21 cellular contexts compared by ENCODE assay signal in the genomic region with DNA sequence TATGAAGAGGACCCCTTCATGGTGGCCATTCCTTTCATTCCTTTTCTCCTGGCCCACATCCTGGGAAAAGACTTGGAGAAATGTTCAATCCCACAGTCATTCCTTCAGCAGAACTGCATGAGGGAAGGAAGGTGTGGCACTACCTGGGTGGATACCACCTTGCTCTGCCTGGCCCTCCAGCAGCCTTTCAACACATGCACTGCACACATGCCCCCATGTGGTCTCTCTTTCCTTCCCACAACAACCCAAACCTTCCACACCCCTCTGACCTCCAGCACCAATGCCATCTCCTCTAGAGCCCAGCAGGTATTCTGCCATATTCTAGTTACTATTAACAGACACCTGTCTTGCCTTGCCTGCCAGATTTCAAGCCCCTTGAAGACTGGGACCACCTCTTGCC. TPM values are rescaled to one million over a fixed set of nuclear protein-coding genes. Genes with fewer than 3 reads are reported as not detected.
DNase-seq lines count a peak whose midpoint lies in the region; ATAC-seq, FAIRE-seq and TF ChIP-seq lines count a peak whose summit lies in the region.
"Had no signal": no experiment of that assay in that cellular context is flagged by ENCODE, and none has a peak within 500 bp of the region (broad histone marks: within the 10 kb centered on the region; RNA-seq: fewer than 3 reads in every experiment).

No MANE protein-coding gene starts in this region.

- H3K36me3 Mint-ChIP-seq in activated CD4-positive, alpha-beta T cell treated with anti-CD3 and anti-CD28 coated beads for 36 hours (ENCODE audit: low read depth): peaks cover 27% of the 10 kb centered on the region
- H3K36me3 Mint-ChIP-seq in MCF 10A (ENCODE audit: insufficient read depth, unreplicated experiment): peaks cover 47% of the 10 kb centered on the region
- peaks cover 10 to 52% (median 31%) of the 10 kb centered on the region in 5 donors for H3K36me3 Mint-ChIP-seq in naive thymus-derived CD4-positive, alpha-beta T cell

- no peak overlapping the region for H3K4me2 ChIP-seq in mammary epithelial cell (ENCODE audit: insufficient read depth, low read depth, low read length)
- H3K4me2 ChIP-seq: KMS-11 had no signal

- H3K4me3 ChIP-seq in mammary epithelial cell (replicated peaks in 1 of 3; ENCODE audit: insufficient read depth in 1 of 3, low read depth in 2 of 3, low read length in 3 of 3): no peak overlapping the region
- H3K4me3 ChIP-seq in Panc1 (ENCODE audit: low read depth in 2 of 2, low read length in 2 of 2): no peak overlapping the region
- H3K4me3 ChIP-seq in naive thymus-derived CD4-positive, alpha-beta T cell (ENCODE audit: low read length): no peak overlapping the region

- CTCF ChIA-PET in activated CD4-positive, alpha-beta T cell treated with anti-CD3 and anti-CD28 coated beads for 36 hours (lab: Charles Lee): no interaction called here
- CTCF ChIA-PET in MCF 10A (lab: Yijun Ruan, JAX): interaction anchor here (0.6 to 0.8 kb wide), 2 partner anchors 377 to 698 kb away, joined by 3 to 4 read pairs; no protein-coding TSS in a partner anchor
- CTCF ChIA-PET in mammary epithelial cell (lab: Charles Lee; ENCODE audit: low non-redundant PET): no interaction called here
- CTCF ChIA-PET in Panc1 (lab: Charles Lee): no interaction called here
- CTCF ChIA-PET in naive thymus-derived CD4-positive, alpha-beta T cell (lab: Charles Lee): no interaction called here

- TF ChIP-seq CTCF in MCF 10A (IDR thresholded peaks at IDR 0.05; ENCODE audit: unreplicated experiment): no peak
- no peak for TF ChIP-seq CTCF in mammary epithelial cell (conservative IDR thresholded peaks at IDR 0.05 in 1 of 2, IDR thresholded peaks at IDR 0.05 in 1 of 2; ENCODE audit: extremely low read depth in 1 of 2, insufficient read depth in 1 of 2, low read depth in 1 of 2, low read length in 2 of 2)
- no peak for TF ChIP-seq CTCF in Panc1 (IDR thresholded peaks at IDR 0.05)
- TF ChIP-seq CTCF in D721Med (IDR thresholded peaks at IDR 0.05; ENCODE audit: insufficient read depth, missing control alignments): no peak

- in situ Hi-C loops in mammary epithelial cell (cut with MboI; ENCODE audit: low sequenced_read_pairs in 2 of 2) (no loop called here), Panc1 (cut with HindIII; ENCODE audit: low pct_unique_long_range_greater_than_20kb, low sequenced_read_pairs) (no loop called here)

- H4K20me1 ChIP-seq in mammary epithelial cell (ENCODE audit: insufficient read depth, low read length): no peaks in the 10 kb centered on the region

- no peaks in the 10 kb centered on the region for H3K4me1 Mint-ChIP-seq in activated CD4-positive, alpha-beta T cell treated with anti-CD3 and anti-CD28 coated beads for 36 hours
- H3K4me1 Mint-ChIP-seq in MCF 10A (ENCODE audit: insufficient read depth, unreplicated experiment): no peaks in the 10 kb centered on the region
- H3K4me1 Mint-ChIP-seq in naive thymus-derived CD4-positive, alpha-beta T cell: peaks cover 0 to 13% (median 5%) of the 10 kb centered on the region in 7 donors

- no peaks in the 10 kb centered on the region for H3K27me3 Mint-ChIP-seq in activated CD4-positive, alpha-beta T cell treated with anti-CD3 and anti-CD28 coated beads for 36 hours
- no peaks in the 10 kb centered on the region for H3K27me3 Mint-ChIP-seq in MCF 10A (ENCODE audit: insufficient read depth, unreplicated experiment)
- no peaks in the 10 kb centered on the region for H3K27me3 Mint-ChIP-seq in naive thymus-derived CD4-positive, alpha-beta T cell

- H3K4me3 Mint-ChIP-seq in activated CD4-positive, alpha-beta T cell treated with anti-CD3 and anti-CD28 coated beads for 36 hours: no peak overlapping the region
- H3K4me3 Mint-ChIP-seq in MCF 10A (ENCODE audit: unreplicated experiment): no peak overlapping the region
- H3K4me3 Mint-ChIP-seq in naive thymus-derived CD4-positive, alpha-beta T cell: no peak overlapping the region

- H3K4me1 ChIP-seq in mammary epithelial cell (ENCODE audit: insufficient read depth, low read length) (no peaks in the 10 kb centered on the region), Panc1 (ENCODE audit: control insufficient read depth, insufficient read depth, low read length) (0 out of 2 replicates have a peak, but pooled peaks cover 3% of the 10 kb centered on the region)
- H3K4me1 ChIP-seq in naive thymus-derived CD4-positive, alpha-beta T cell (ENCODE audit: control insufficient read depth in 2 of 2, insufficient read depth in 2 of 2, low read length in 2 of 2): no peaks in the 10 kb centered on the region

- FAIRE-seq in D721Med (lab: Jason Lieb, UNC): no peak

- no TSS peak for BruUV-seq in MCF 10A (replicated peaks; lab: Mats Ljungman, UMichigan)
- no TSS peak for BruUV-seq in mammary epithelial cell (replicated peaks; lab: Mats Ljungman, UMichigan)
- BruUV-seq in Panc1 (replicated peaks; lab: Mats Ljungman, UMichigan): no TSS peak

- H3K27ac ChIP-seq in mammary epithelial cell (ENCODE audit: insufficient read depth, low read depth, low read length): no peak overlapping the region
- no peak overlapping the region for H3K27ac ChIP-seq in Panc1 (ENCODE audit: low read length)
- H3K27ac ChIP-seq in naive thymus-derived CD4-positive, alpha-beta T cell (ENCODE audit: low read depth, low read length): no peak overlapping the region
- H3K27ac ChIP-seq: 22Rv1, C4-2B, KMS-11, RWPE1 had no signal

- POLR2A ChIA-PET in activated CD4-positive, alpha-beta T cell treated with anti-CD3 and anti-CD28 coated beads for 36 hours (lab: Charles Lee): no interaction called here
- POLR2A ChIA-PET in MCF 10A (lab: Yijun Ruan, JAX): no interaction called here
- POLR2A ChIA-PET in Panc1 (lab: Charles Lee): no interaction called here
- POLR2A ChIA-PET in naive thymus-derived CD4-positive, alpha-beta T cell (lab: Charles Lee): no interaction called here

- ATAC-seq in activated CD4-positive, alpha-beta T cell treated with anti-CD3 and anti-CD28 coated beads for 36 hours: no peak
- peak; percentile 64 for ATAC-seq in Panc1
- ATAC-seq in naive thymus-derived CD4-positive, alpha-beta T cell: no peak
- ATAC-seq: PC-3 had no signal

- intact Hi-C loops in activated CD4-positive, alpha-beta T cell treated with anti-CD3 and anti-CD28 coated beads for 36 hours (cut with DNase I, micrococcal nuclease): no loop called here
- intact Hi-C loops in MCF 10A (cut with micrococcal nuclease) (no loop called here), mammary epithelial cell (cut with micrococcal nuclease) (loop anchor here (10.0 kb wide), 1 partner anchor 740 kb away; no protein-coding TSS in a partner anchor), Panc1 (cut with micrococcal nuclease; ENCODE audit: unreplicated experiment) (no loop called here)
- intact Hi-C loops in naive thymus-derived CD4-positive, alpha-beta T cell (cut with micrococcal nuclease): no loop called here

- H2AFZ ChIP-seq in mammary epithelial cell (ENCODE audit: low read depth, low read length): no peak overlapping the region

- H3K9ac ChIP-seq in mammary epithelial cell (ENCODE audit: insufficient read depth, low read length): no peak overlapping the region
- H3K9ac ChIP-seq: KMS-11 had no signal

- H3K79me2 ChIP-seq in mammary epithelial cell (ENCODE audit: insufficient read depth, low read length): no peaks in the 10 kb centered on the region

- peak overlapping the region; percentile 7 for H3K27ac Mint-ChIP-seq in activated CD4-positive, alpha-beta T cell treated with anti-CD3 and anti-CD28 coated beads for 36 hours
- peak overlapping the region; percentile 5 for H3K27ac Mint-ChIP-seq in MCF 10A (ENCODE audit: low read depth, unreplicated experiment)
- H3K27ac Mint-ChIP-seq in naive thymus-derived CD4-positive, alpha-beta T cell: peak overlapping the region in 8 of 9 donors; percentile 2 to 91 (median 46)

- no peaks in the 10 kb centered on the region for H3K9me3 Mint-ChIP-seq in activated CD4-positive, alpha-beta T cell treated with anti-CD3 and anti-CD28 coated beads for 36 hours (ENCODE audit: low read depth)
- H3K9me3 Mint-ChIP-seq in MCF 10A (ENCODE audit: unreplicated experiment): no peaks in the 10 kb centered on the region
- no peaks in the 10 kb centered on the region for H3K9me3 Mint-ChIP-seq in naive thymus-derived CD4-positive, alpha-beta T cell

- H3K36me3 ChIP-seq in mammary epithelial cell (ENCODE audit: insufficient read depth, low read length) (peaks cover 8% of the 10 kb centered on the region), Panc1 (ENCODE audit: control insufficient read depth, insufficient read depth, low read length) (peaks cover 43% of the 10 kb centered on the region)
- peaks cover 0 to 94% (median 30%) of the 10 kb centered on the region in 3 experiments for H3K36me3 ChIP-seq in naive thymus-derived CD4-positive, alpha-beta T cell (ENCODE audit: control insufficient read depth in 2 of 3, insufficient read depth in 3 of 3, low read length in 3 of 3)

- H3K27me3 ChIP-seq in mammary epithelial cell (ENCODE audit: insufficient read depth, low read length) (no peaks in the 10 kb centered on the region), Panc1 (ENCODE audit: control insufficient read depth, insufficient read depth, low read length) (no peaks in the 10 kb centered on the region)
- no peaks in the 10 kb centered on the region for H3K27me3 ChIP-seq in naive thymus-derived CD4-positive, alpha-beta T cell (ENCODE audit: control insufficient read depth in 2 of 2, insufficient read depth in 2 of 2, low read length in 2 of 2)

- H3K9me3 ChIP-seq in mammary epithelial cell (replicated peaks; ENCODE audit: insufficient read depth, low read length) (no peaks in the 10 kb centered on the region), Panc1 (ENCODE audit: control insufficient read depth, insufficient read depth, low read depth, low read length) (no peaks in the 10 kb centered on the region)
- H3K9me3 ChIP-seq in naive thymus-derived CD4-positive, alpha-beta T cell (ENCODE audit: control insufficient read depth in 2 of 3, low read length in 3 of 3): no peaks in the 10 kb centered on the region
- H3K9me3 ChIP-seq: Caco-2 had no signal

- no peak for DNase-seq in activated CD4-positive, alpha-beta T cell treated with anti-CD3 and anti-CD28 coated beads for 36 hours
- DNase-seq in activated CD4-positive, alpha-beta T cell treated with anti-CD3 and anti-CD28 coated beads, Interleukin-2, amount 50 U/mL, for 1 hour: no peak
- no peak for DNase-seq in MCF 10A (ENCODE audit: unreplicated experiment)
- DNase-seq in mammary epithelial cell: no peak
- DNase-seq in Panc1 (ENCODE audit: low read depth, low spot score): no peak
- no peak for DNase-seq in naive thymus-derived CD4-positive, alpha-beta T cell
- no peak for DNase-seq in D721Med (ENCODE audit: insufficient read length, low spot score)
- no peak for DNase-seq in T-helper 1 cell
- DNase-seq: AML-193, Caco-2, GF-D8, H7, NCI-H1417 treated with DMSO at 0.1 percent for 48 hours, NCI-H1930, NCI-H345, NCI-H524 treated with DMSO at 0.1 percent for 48 hours, PC-3 had no signal

- dilution Hi-C loops in mammary epithelial cell (cut with HindIII; ENCODE audit: low sequenced_read_pairs): no loop called here

RNA-seq across cellular contexts. Expression of gene AFAP1L2, which starts 40.5 kb away (rescaled TPM):
- 1 to 10 TPM; 1.4 to 2.0 TPM for total RNA-seq in activated CD4-positive, alpha-beta T cell treated with anti-CD3 and anti-CD28 coated beads for 36 hours
- total RNA-seq in MCF 10A (2022) (5.8 and 8.5 TPM in 2 replicates), mammary epithelial cell (10 to 100 TPM; 25.8 to 63.9 TPM), Panc1 (2021; ENCODE audit: unreplicated experiment) (170 TPM)
- polyA plus RNA-seq in mammary epithelial cell: 40.4 TPM
- polyA minus RNA-seq in mammary epithelial cell: 42.5 TPM
- 113 TPM for polyA plus RNA-seq in Panc1 (2012; ENCODE audit: insufficient read length)
- 1 to 10 TPM in 3 of 5 experiments, under 1 TPM in 2; 0.56 to 3.0 (median 1.5) TPM for total RNA-seq in naive thymus-derived CD4-positive, alpha-beta T cell
- polyA plus RNA-seq in naive thymus-derived CD4-positive, alpha-beta T cell: 1 to 10 TPM in 1 of 2 donors, under 1 TPM in 1; 0.66 to 1.6 TPM
